ENCODE assay signal across 1 cellular context in the genomic region with DNA sequence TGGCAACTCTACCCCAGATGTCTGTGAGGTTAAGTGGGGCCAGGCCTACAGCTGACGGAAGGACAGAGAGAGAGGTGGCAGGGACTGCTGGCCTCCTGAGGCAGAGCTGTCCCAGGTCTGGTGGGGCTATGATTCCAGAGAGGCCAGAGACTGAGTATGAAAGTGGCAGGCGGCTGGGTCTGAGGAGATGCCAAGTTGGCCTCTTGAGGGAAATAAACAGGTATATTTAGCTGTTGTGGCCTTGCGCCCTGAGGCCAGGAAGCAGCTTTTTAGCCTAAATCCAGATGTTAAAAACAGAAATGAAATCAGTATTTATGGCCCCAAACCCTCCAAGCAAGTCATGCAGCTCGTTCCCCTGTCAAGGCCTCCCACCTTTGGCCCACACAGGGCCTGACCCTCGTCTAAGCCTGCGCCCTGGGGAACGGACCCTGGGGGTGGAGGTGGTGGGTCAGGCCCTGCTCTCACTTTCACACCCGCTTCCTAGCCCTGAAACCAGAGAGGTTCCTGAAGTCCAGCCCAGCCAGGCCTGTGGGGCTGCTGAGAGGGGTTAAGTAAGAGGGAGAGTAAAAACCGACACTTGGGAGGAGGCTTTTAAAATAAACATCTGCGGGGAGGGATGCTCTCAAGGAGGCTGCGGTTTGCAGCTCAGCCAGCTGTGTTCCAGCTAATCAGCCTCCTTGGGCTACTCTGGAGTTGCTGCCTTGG.
TF ChIP-seq lines count a peak whose summit lies in the region.

No MANE protein-coding gene starts in this region.

TF ChIP-seq in IMR-90, 13 proteins besides CTCF, POLR2A, EP300 and RAD21 (continued from another document):
- TF ChIP-seq, protein P1, sequence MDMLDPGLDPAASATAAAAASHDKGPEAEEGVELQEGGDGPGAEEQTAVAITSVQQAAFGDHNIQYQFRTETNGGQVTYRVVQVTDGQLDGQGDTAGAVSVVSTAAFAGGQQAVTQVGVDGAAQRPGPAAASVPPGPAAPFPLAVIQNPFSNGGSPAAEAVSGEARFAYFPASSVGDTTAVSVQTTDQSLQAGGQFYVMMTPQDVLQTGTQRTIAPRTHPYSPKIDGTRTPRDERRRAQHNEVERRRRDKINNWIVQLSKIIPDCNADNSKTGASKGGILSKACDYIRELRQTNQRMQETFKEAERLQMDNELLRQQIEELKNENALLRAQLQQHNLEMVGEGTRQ (IDR thresholded peaks at IDR 0.05; ENCODE audit: low read depth, low read length): no peak
- TF ChIP-seq MAFK (IDR thresholded peaks at IDR 0.05; ENCODE audit: low read depth, low read length): no peak
